ENCODE assay signal across 32 cellular contexts in the genomic region with DNA sequence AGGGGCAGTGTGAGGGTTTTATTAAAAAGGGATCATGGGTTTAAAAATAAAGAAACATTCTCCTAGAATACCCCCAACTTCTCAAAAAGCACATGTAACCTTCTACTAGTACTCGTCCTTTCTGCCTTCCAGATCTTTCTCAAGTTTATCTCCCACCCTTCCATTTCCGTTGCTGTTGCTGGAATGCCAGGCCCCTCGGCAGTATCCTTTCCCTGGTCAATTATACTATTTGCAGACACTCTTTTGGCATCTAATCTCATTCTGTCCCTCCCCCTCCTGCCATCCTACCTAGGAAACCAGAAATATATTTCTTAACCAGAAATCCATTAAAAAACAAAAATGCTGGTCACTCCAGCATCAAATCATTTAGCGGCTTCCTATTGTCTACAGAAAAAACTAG.
"Had no signal": no experiment of that assay in that cellular context is flagged by ENCODE, and none has a peak within 500 bp of the region (broad histone marks: within the 10 kb centered on the region; RNA-seq: fewer than 3 reads in every experiment).

No MANE protein-coding gene starts in this region.

- H3K4me3 ChIP-seq: pancreas, psoas muscle, skin epidermis, smooth muscle cell, spleen, suprapubic skin, testis, tibial artery, transverse colon, upper lobe of right lung, uterus had no signal

- H3K4me1 ChIP-seq: pancreas, psoas muscle, spleen, suprapubic skin, testis, tibial artery, transverse colon, upper lobe of right lung, uterus had no signal

- H3K36me3 ChIP-seq: neutrophil, pancreas, spleen, suprapubic skin, tibial artery, transverse colon, upper lobe of right lung, uterus had no signal

- H3K9me3 Mint-ChIP-seq: natural killer cell treated with Interleukin-12 subunit alpha and Interleukin-12 subunit beta and Interleukin-15 and Interleukin-18, amount 100 ng/mL, for 72 hours; stimulated activated naive CD8-positive, alpha-beta T cell treated with anti-CD3 and anti-CD28 coated beads, Interleukin-15, amount 100 ng/mL, for 72 hours had no signal

- H3K36me3 Mint-ChIP-seq: natural killer cell treated with Interleukin-12 subunit alpha and Interleukin-12 subunit beta and Interleukin-15 and Interleukin-18, amount 100 ng/mL, for 72 hours; type B pancreatic cell had no signal

- DNase-seq: naive thymus-derived CD8-positive, alpha-beta T cell; nephron progenitor cell; nucleus accumbens; pancreas; posterior cingulate gyrus; psoas muscle; right cardiac atrium; spleen; stimulated activated CD4-positive, alpha-beta T cell treated with anti-CD3 and anti-CD28 coated beads, Interleukin-12 subunit alpha, Interleukin-12 subunit beta, amount 100 ng/mL, for 4 hours; stimulated activated CD4-positive, alpha-beta T cell treated with anti-CD3 and anti-CD28 coated beads, Interleukin-1b, Interleukin-23, amount 100 ng/mL, for 48 hours; stimulated activated CD4-positive, alpha-beta T cell treated with anti-CD3 and anti-CD28 coated beads, Interleukin-4, amount 100 ng/mL, for 1 hour; stimulated activated CD4-positive, alpha-beta T cell treated with anti-CD3 and anti-CD28 coated beads, Interleukin-4, amount 100 ng/mL, for 4 hours; stimulated activated CD8-positive, alpha-beta memory T cell treated with anti-CD3 and anti-CD28 coated beads, Interleukin-4, amount 100 ng/mL, for 48 hours; stimulated activated naive CD4-positive, alpha-beta T cell; stimulated activated naive CD8-positive, alpha-beta T cell treated with anti-CD3 and anti-CD28 coated beads, Interleukin-15, amount 100 ng/mL, for 72 hours; stimulated activated naive CD8-positive, alpha-beta T cell treated with anti-CD3 and anti-CD28 coated beads, Interleukin-15, Interleukin-2, amounts not matched to agents 100 U/mL and 50 U/mL, for 24 hours; substantia nigra; testis; tibial artery; transverse colon; upper lobe of right lung; uterus had no signal

- H3K4me3 Mint-ChIP-seq: naive thymus-derived CD8-positive, alpha-beta T cell; natural killer cell treated with Interleukin-12 subunit alpha and Interleukin-12 subunit beta and Interleukin-15 and Interleukin-18, amount 100 ng/mL, for 72 hours; nephron progenitor cell; neural crest cell; stimulated activated memory B cell treated with anti-CD40 and anti-IgM and Interleukin-4, amounts not matched to agents 10 μg/mL and 1 μg/mL and 100 μg/mL, for 72 hours; stimulated activated naive CD8-positive, alpha-beta T cell treated with anti-CD3 and anti-CD28 coated beads, Interleukin-15, amount 100 ng/mL, for 72 hours; type B pancreatic cell had no signal

- H3K4me1 Mint-ChIP-seq: nephron progenitor cell; stimulated activated naive CD8-positive, alpha-beta T cell treated with anti-CD3 and anti-CD28 coated beads, Interleukin-15, amount 100 ng/mL, for 72 hours had no signal

- H3K27me3 Mint-ChIP-seq: naive thymus-derived CD8-positive, alpha-beta T cell; natural killer cell treated with Interleukin-12 subunit alpha and Interleukin-12 subunit beta and Interleukin-15 and Interleukin-18, amount 100 ng/mL, for 72 hours; stimulated activated memory B cell treated with anti-CD40 and anti-IgM and Interleukin-4, amounts not matched to agents 10 μg/mL and 1 μg/mL and 100 μg/mL, for 72 hours; stimulated activated naive CD8-positive, alpha-beta T cell treated with anti-CD3 and anti-CD28 coated beads, Interleukin-15, amount 100 ng/mL, for 72 hours; type B pancreatic cell had no signal

- H3K4me2 ChIP-seq: smooth muscle cell had no signal

- H3K27me3 ChIP-seq: neutrophil, pancreas, spleen, suprapubic skin, testis, tibial artery, transverse colon, upper lobe of right lung, uterus had no signal

- H3K27ac Mint-ChIP-seq: naive thymus-derived CD8-positive, alpha-beta T cell; natural killer cell treated with Interleukin-12 subunit alpha and Interleukin-12 subunit beta and Interleukin-15 and Interleukin-18, amount 100 ng/mL, for 72 hours; nephron progenitor cell; progenitor cell of endocrine pancreas; stimulated activated memory B cell treated with anti-CD40 and anti-IgM and Interleukin-4, amounts not matched to agents 10 μg/mL and 1 μg/mL and 100 μg/mL, for 72 hours; stimulated activated naive CD8-positive, alpha-beta T cell treated with anti-CD3 and anti-CD28 coated beads, Interleukin-15, amount 100 ng/mL, for 72 hours; type B pancreatic cell had no signal

- H3K27ac ChIP-seq: neutrophil, pancreas, psoas muscle, skin epidermis, spleen, suprapubic skin, testis, tibial artery, transverse colon, upper lobe of right lung, uterus had no signal

- H3K9me3 ChIP-seq: neutrophil, pancreas, psoas muscle, suprapubic skin, testis, tibial artery, upper lobe of right lung, uterus had no signal

- ATAC-seq: naive thymus-derived CD8-positive, alpha-beta T cell; natural killer cell treated with Interleukin-12 subunit alpha and Interleukin-12 subunit beta and Interleukin-15 and Interleukin-18, amount 100 ng/mL, for 72 hours; pancreas; psoas muscle; right cardiac atrium; sciatic nerve; stimulated activated memory B cell treated with anti-CD40 and anti-IgM and Interleukin-4, amounts not matched to agents 10 μg/mL and 1 μg/mL and 100 μg/mL, for 72 hours; stimulated activated naive CD8-positive, alpha-beta T cell treated with anti-CD3 and anti-CD28 coated beads, Interleukin-15, amount 100 ng/mL, for 72 hours; stimulated activated naive CD8-positive, alpha-beta T cell treated with anti-CD3 and anti-CD28 coated beads, Interleukin-15, Interleukin-2, amounts not matched to agents 100 U/mL and 50 U/mL, for 24 hours; upper lobe of right lung had no signal
